10 cellular contexts compared by ENCODE assay signal in the genomic region with DNA sequence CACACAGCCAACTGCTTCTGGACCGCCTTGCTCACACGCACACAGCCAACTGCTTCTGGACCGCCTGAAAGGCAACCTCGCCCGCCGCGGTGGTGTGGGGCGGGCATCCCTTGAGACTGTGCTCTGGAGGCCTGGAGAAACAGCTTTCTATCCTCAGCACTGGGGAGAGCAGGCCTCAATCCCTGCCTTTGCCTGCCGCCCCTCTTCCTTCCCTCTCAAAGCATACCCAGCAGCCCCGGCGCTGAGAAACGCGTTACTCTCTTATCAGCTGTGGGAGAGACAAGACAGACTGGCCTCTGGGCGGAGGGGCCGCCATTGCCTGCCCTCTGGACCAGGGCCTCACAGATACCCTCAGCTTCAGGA. TPM values are rescaled to one million over a fixed set of nuclear protein-coding genes. Genes with fewer than 3 reads are reported as not detected.
DNase-seq lines count a peak whose midpoint lies in the region; ATAC-seq and TF ChIP-seq lines count a peak whose summit lies in the region.
"Had no signal": no experiment of that assay in that cellular context is flagged by ENCODE, and none has a peak within 500 bp of the region (broad histone marks: within the 10 kb centered on the region; RNA-seq: fewer than 3 reads in every experiment).

No MANE protein-coding gene starts in this region.

- no peak overlapping the region for H3T11ph ChIP-seq in H9 (ENCODE audit: low read length)

- no peak overlapping the region for H2BK12ac ChIP-seq in H9 (ENCODE audit: insufficient read length, low read depth, low read length)

- H3K4me1 Mint-ChIP-seq in CD4-positive, alpha-beta memory T cell: peaks cover 28 to 48% (median 37%) of the 10 kb centered on the region in 4 donors
- H3K4me1 Mint-ChIP-seq in endothelial cell (ENCODE audit: unreplicated experiment) (peaks cover 32% of the 10 kb centered on the region), osteocyte (ENCODE audit: unreplicated experiment) (peaks cover 24% of the 10 kb centered on the region), H9 (peaks cover 24 to 50% of the 10 kb centered on the region in 2 experiments)

- H3K4me1 ChIP-seq in CD4-positive, alpha-beta memory T cell (ENCODE audit: insufficient read depth, low read length): peaks cover 39% of the 10 kb centered on the region
- peaks cover 0 to 35% (median 14%) of the 10 kb centered on the region in 4 donors for H3K4me1 ChIP-seq in Peyer's patch
- no peaks in the 10 kb centered on the region for H3K4me1 ChIP-seq in H9 (ENCODE audit: insufficient read depth, low read length)

- H3K4me3 ChIP-seq in CD4-positive, alpha-beta memory T cell (ENCODE audit: low read length in 2 of 2): peak overlapping the region in 1 of 2 donors; percentile 86
- H3K4me3 ChIP-seq in Peyer's patch: peak overlapping the region in 3 of 4 donors; percentile 67 to 92 (median 74)

- peak overlapping the region; percentile 48 to 98 (median 93) for H3K27ac Mint-ChIP-seq in CD4-positive, alpha-beta memory T cell
- H3K27ac Mint-ChIP-seq in endothelial cell (ENCODE audit: unreplicated experiment): no peak overlapping the region
- H3K27ac Mint-ChIP-seq in osteocyte (ENCODE audit: unreplicated experiment): no peak overlapping the region
- H3K27ac Mint-ChIP-seq in H9: no peak overlapping the region

- H2BK5ac ChIP-seq in H9 (ENCODE audit: insufficient read length, low read length): no peak overlapping the region

- TF ChIP-seq POLR2A in Peyer's patch (IDR thresholded peaks at IDR 0.05): no peak

- no peak overlapping the region for H3K56ac ChIP-seq in H9 (ENCODE audit: insufficient read length, low read depth, low read length)

- no peaks in the 10 kb centered on the region for H3K79me1 ChIP-seq in H9 (ENCODE audit: insufficient read depth, low read depth, low read length, poor library complexity, severe bottlenecking)

- TF ChIP-seq CTCF in Peyer's patch (IDR thresholded peaks at IDR 0.05) (no peak), endothelial cell (IDR thresholded peaks at IDR 0.05; ENCODE audit: unreplicated experiment) (no peak), osteocyte (IDR thresholded peaks at IDR 0.05) (no peak), H9 (conservative IDR thresholded peaks at IDR 0.05) (no peak)

- ATAC-seq in HG03108 (IDR thresholded peaks at IDR 0.05; ENCODE audit: unreplicated experiment) (no peak), HG03469 (IDR thresholded peaks at IDR 0.05; ENCODE audit: unreplicated experiment) (no peak)

- H3K18ac ChIP-seq in H9 (ENCODE audit: insufficient read length, low read depth, low read length): no peak overlapping the region

- no peak overlapping the region for H2AK5ac ChIP-seq in H9 (ENCODE audit: insufficient read length, low read length)

- no peak overlapping the region for H3K4ac ChIP-seq in H9 (ENCODE audit: low read depth, low read length)

- peak overlapping the region; percentile 61 for H3K27ac ChIP-seq in CD4-positive, alpha-beta memory T cell (ENCODE audit: low read depth, low read length)
- H3K27ac ChIP-seq in Peyer's patch (peak overlapping the region in 2 of 4 donors; percentile 72 to 83), H9 (ENCODE audit: insufficient read length, low read depth, low read length) (no peak overlapping the region)

- H3K27me3 Mint-ChIP-seq in CD4-positive, alpha-beta memory T cell: no peaks in the 10 kb centered on the region
- H3K27me3 Mint-ChIP-seq in endothelial cell (ENCODE audit: unreplicated experiment): peaks cover 16% of the 10 kb centered on the region
- H3K27me3 Mint-ChIP-seq in osteocyte (ENCODE audit: unreplicated experiment): no peaks in the 10 kb centered on the region
- H3K27me3 Mint-ChIP-seq in H9 (ENCODE audit: low read depth): peaks cover 92% of the 10 kb centered on the region

- no peaks in the 10 kb centered on the region for H4K20me1 ChIP-seq in H9 (ENCODE audit: control insufficient read depth, insufficient read depth, insufficient read length)

- no peak overlapping the region for H2BK120ac ChIP-seq in H9 (ENCODE audit: low read depth, low read length, poor library complexity, severe bottlenecking)

- H2AFZ ChIP-seq in H9 (ENCODE audit: low read length): no peak overlapping the region

- no peak overlapping the region for H4K5ac ChIP-seq in H9 (ENCODE audit: insufficient read length, low read depth, low read length)

- H2BK15ac ChIP-seq in H9 (ENCODE audit: low read depth, low read length): no peak overlapping the region

- H3K79me2 ChIP-seq in H9 (ENCODE audit: insufficient read depth, low read length): no peaks in the 10 kb centered on the region

- no peak overlapping the region for H4K91ac ChIP-seq in H9 (ENCODE audit: insufficient read length, low read depth, low read length)

- CTCF ChIA-PET in CD4-positive, alpha-beta memory T cell (lab: Charles Lee; ENCODE audit: partially characterized antibody): interaction anchor here (1.4 to 3.1 kb wide), 5 partner anchors 10 to 28 kb away, joined by 8 to 22 read pairs (median 13); no protein-coding TSS in a partner anchor

- H3K36me3 Mint-ChIP-seq in CD4-positive, alpha-beta memory T cell: peaks cover 0 to 7% of the 10 kb centered on the region in 2 donors
- H3K36me3 Mint-ChIP-seq in endothelial cell (ENCODE audit: low read depth, unreplicated experiment): peaks cover 8% of the 10 kb centered on the region
- no peaks in the 10 kb centered on the region for H3K36me3 Mint-ChIP-seq in osteocyte (ENCODE audit: unreplicated experiment)
- peaks cover 0 to 4% (median 3%) of the 10 kb centered on the region in 3 experiments; a peak in 3 of 7 replicates for H3K36me3 Mint-ChIP-seq in H9 (ENCODE audit: insufficient read depth in 1 of 3, low read depth in 3 of 3)

- H3K4me2 ChIP-seq in H9 (ENCODE audit: insufficient read depth, insufficient read length, low read length): no peak overlapping the region

- H3K14ac ChIP-seq in H9 (ENCODE audit: insufficient read depth, low read length): no peak overlapping the region

- H3K27me3 ChIP-seq in CD4-positive, alpha-beta memory T cell (ENCODE audit: insufficient read depth, low read length): no peaks in the 10 kb centered on the region
- H3K27me3 ChIP-seq in Peyer's patch: no peaks in the 10 kb centered on the region
- peaks cover 17% of the 10 kb centered on the region; the same call in 1 of the 2 replicates for H3K27me3 ChIP-seq in H9 (ENCODE audit: insufficient read depth, low read length)

- DNase-seq in CD4-positive, alpha-beta memory T cell: peak in 1 of 5 donors; percentile 35
- DNase-seq in Peyer's patch (no peak), endothelial cell (ENCODE audit: low spot score) (no peak), osteocyte (ENCODE audit: extremely low spot score, unreplicated experiment) (no peak), NCI-H226 (no peak), H9 (no peak)
- DNase-seq: activated effector memory CD4-positive, alpha-beta T cell treated with Interleukin-2 at 50 U/mL for 16 hours; SIG-M5 had no signal

- no peak overlapping the region for H3K9ac ChIP-seq in H9 (ENCODE audit: extremely low read depth, insufficient read length, low read length)

- H3K4me3 Mint-ChIP-seq in CD4-positive, alpha-beta memory T cell: peak overlapping the region; percentile 91 to 99 (median 98)
- H3K4me3 Mint-ChIP-seq in endothelial cell (ENCODE audit: unreplicated experiment) (peak overlapping the region; percentile 90), osteocyte (ENCODE audit: unreplicated experiment) (peak overlapping the region; percentile 10), H9 (peak overlapping the region in 1 of 2 experiments; percentile 90; a peak in 4 of 5 replicates)

- no peak overlapping the region for H4K8ac ChIP-seq in H9 (replicated peaks; ENCODE audit: insufficient read length, low read depth, low read length)

- H3K9me3 Mint-ChIP-seq in CD4-positive, alpha-beta memory T cell: no peaks in the 10 kb centered on the region
- H3K9me3 Mint-ChIP-seq in endothelial cell (ENCODE audit: unreplicated experiment): no peaks in the 10 kb centered on the region
- no peaks in the 10 kb centered on the region for H3K9me3 Mint-ChIP-seq in osteocyte (ENCODE audit: unreplicated experiment)
- H3K9me3 Mint-ChIP-seq in H9: peaks cover 0 to 3% of the 10 kb centered on the region in 2 experiments; a peak in 3 of 5 replicates

- H2BK20ac ChIP-seq in H9 (ENCODE audit: low read depth, low read length, poor library complexity, severe bottlenecking): no peak overlapping the region

- no CpG with 5 or more reads among the region's 15 CpGs for WGBS in H9 (ENCODE audit: extremely low coverage, insufficient read length, low lambda C conversion rate)

- intact Hi-C loops in CD4-positive, alpha-beta memory T cell (cut with micrococcal nuclease): loop anchor here (5.0 kb wide), 5 partner anchors 37 to 347 kb away; a partner anchor contains a TSS

- no peaks in the 10 kb centered on the region for H3K9me3 ChIP-seq in CD4-positive, alpha-beta memory T cell (ENCODE audit: control insufficient read depth in 1 of 2, low read length in 2 of 2)
- H3K9me3 ChIP-seq in Peyer's patch: no peaks in the 10 kb centered on the region
- no peaks in the 10 kb centered on the region for H3K9me3 ChIP-seq in H9 (ENCODE audit: control insufficient read depth, low read depth, low read length)

- POLR2A ChIA-PET in CD4-positive, alpha-beta memory T cell (lab: Charles Lee; ENCODE audit: partially characterized antibody): interaction anchor here (1.1 to 2.5 kb wide), 7 partner anchors 9 to 301 kb away, joined by 3 to 14 read pairs (median 9); no protein-coding TSS in a partner anchor

- no peak overlapping the region for H3K23ac ChIP-seq in H9 (ENCODE audit: insufficient read length, low read depth, low read length)

- H3K23me2 ChIP-seq in H9 (ENCODE audit: insufficient read length, low read depth, low read length, poor library complexity, severe bottlenecking): peaks cover 7% of the 10 kb centered on the region

- H3K36me3 ChIP-seq in CD4-positive, alpha-beta memory T cell (ENCODE audit: insufficient read depth, low read length): no peaks in the 10 kb centered on the region
- H3K36me3 ChIP-seq in Peyer's patch: no peaks in the 10 kb centered on the region

RNA-seq across cellular contexts. Expression of a gene that starts 2.9 kb away (rescaled TPM):
- total RNA-seq in CD4-positive, alpha-beta memory T cell: 10 to 100 TPM; 32.5 to 32.6 TPM
- 1 to 10 TPM; 4.0 to 7.4 TPM for polyA plus RNA-seq in CD4-positive, alpha-beta memory T cell
- total RNA-seq in Peyer's patch (10 to 100 TPM; 28.9 to 46.6 (median 34.8) TPM), endothelial cell (ENCODE audit: unreplicated experiment) (5.5 TPM), osteocyte (7.6 and 8.4 TPM in 2 replicates), H9 (2021) (5.7 and 6.3 TPM in 2 replicates)

RNA-seq across cellular contexts. Expression of a gene that starts 18.4 kb away (rescaled TPM):
- not detected for total RNA-seq in CD4-positive, alpha-beta memory T cell
- not detected for polyA plus RNA-seq in CD4-positive, alpha-beta memory T cell
- not detected for total RNA-seq in Peyer's patch
- total RNA-seq in endothelial cell (ENCODE audit: unreplicated experiment): not detected
- total RNA-seq in osteocyte: not detected in 2 replicates
- not detected in 2 replicates for total RNA-seq in H9 (2021)

RNA-seq across cellular contexts. Expression of a gene that starts 34.2 kb away (rescaled TPM):
- total RNA-seq in CD4-positive, alpha-beta memory T cell: not detected
- under 1 TPM in 1 of 2 donors, not detected in 1; 0.96 TPM for polyA plus RNA-seq in CD4-positive, alpha-beta memory T cell
- total RNA-seq in Peyer's patch (1 to 10 TPM in 1 of 4 donors, not detected in 3; 3.8 TPM), endothelial cell (ENCODE audit: unreplicated experiment) (4.1 TPM), osteocyte (not detected in 2 replicates), H9 (2021) (7.1 and 8.8 TPM in 2 replicates)

Comparison
In these comparisons a context has a peak if more than half of its experiments do, and no peak if none do; other contexts are left out.
1. H3K27ac Mint-ChIP-seq: peak in CD4-positive, alpha-beta memory T cell (7 of 7); none in endothelial cell (single experiment), osteocyte (single experiment) and H9 (0 of 3).